ENCODE assay signal across 8 cellular contexts in the genomic region with DNA sequence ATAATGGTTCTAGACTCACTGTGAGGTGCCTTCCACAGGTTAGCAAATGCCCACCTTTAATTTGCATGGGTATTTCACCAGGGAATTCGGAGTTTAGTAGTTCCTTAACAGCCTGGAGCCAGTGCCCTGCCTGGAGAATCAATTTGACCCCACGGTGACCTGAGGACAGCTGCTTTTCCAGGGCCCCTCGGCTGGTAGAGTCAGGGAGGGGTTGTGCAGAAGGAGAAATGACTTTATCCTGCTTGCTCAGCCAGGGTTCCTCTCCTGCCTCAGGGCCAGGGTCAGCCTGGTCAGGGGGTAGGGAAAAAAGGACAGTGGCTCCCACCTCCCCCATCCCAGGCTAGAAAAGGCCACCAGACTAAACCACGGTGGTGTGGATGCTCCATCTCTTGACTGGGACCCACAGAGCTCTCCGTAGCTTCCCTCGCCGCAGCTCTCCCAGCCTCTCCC. TPM values are rescaled to one million over a fixed set of nuclear protein-coding genes. Genes with fewer than 3 reads are reported as not detected.
DNase-seq lines count a peak whose midpoint lies in the region; ATAC-seq and TF ChIP-seq lines count a peak whose summit lies in the region.

No MANE protein-coding gene starts in this region.

- H3K9ac ChIP-seq in MM.1S (ENCODE audit: low read length): peak overlapping the region; percentile 70; the same call in 1 of the 2 replicates

- no peaks in the 10 kb centered on the region for H3K79me2 ChIP-seq in MM.1S (ENCODE audit: low read length)

- H3K4me2 ChIP-seq in MM.1S (ENCODE audit: low read depth, low read length): peak overlapping the region; percentile 75

- H3K27ac Mint-ChIP-seq in CD8-positive, alpha-beta memory T cell: peak overlapping the region; percentile 52 to 93 (median 76)
- peak overlapping the region; percentile 83 for H3K27ac Mint-ChIP-seq in dendritic cell treated with granulocyte-macrophage colony-stimulating factor and Interleukin-4, amounts not matched to agents 40 ng/mL and 50 ng/mL, for 4 days

- intact Hi-C loops in dendritic cell treated with granulocyte-macrophage colony-stimulating factor and Interleukin-4, amounts not matched to agents 40 ng/mL and 50 ng/mL, for 4 days (cut with micrococcal nuclease): loop anchor here (5.0 kb wide), 1 partner anchor 34 kb away; no protein-coding TSS in a partner anchor

- peaks cover 29% of the 10 kb centered on the region for H3K4me1 ChIP-seq in CD8-positive, alpha-beta memory T cell (ENCODE audit: insufficient read depth, low read length)
- peaks cover 23% of the 10 kb centered on the region for H3K4me1 ChIP-seq in MM.1S (ENCODE audit: low read length)
- peaks cover 19% of the 10 kb centered on the region for H3K4me1 ChIP-seq in neuron (ENCODE audit: insufficient read depth, low read length)

- peak overlapping the region; percentile 57 to 82 (median 65) for H3K4me3 Mint-ChIP-seq in CD8-positive, alpha-beta memory T cell
- peak overlapping the region; percentile 59 for H3K4me3 Mint-ChIP-seq in dendritic cell treated with granulocyte-macrophage colony-stimulating factor and Interleukin-4, amounts not matched to agents 40 ng/mL and 50 ng/mL, for 4 days

- H2AFZ ChIP-seq in MM.1S (ENCODE audit: low read length): peak overlapping the region; percentile 78
- H2AFZ ChIP-seq in neuron (ENCODE audit: low read depth, low read length): peak overlapping the region; percentile 92

- no peak overlapping the region for H3K4me3 ChIP-seq in CD8-positive, alpha-beta memory T cell (ENCODE audit: low read length)
- H3K4me3 ChIP-seq in MM.1S (ENCODE audit: low read length): peak overlapping the region; percentile 59
- peak overlapping the region; percentile 62 for H3K4me3 ChIP-seq in neuron (ENCODE audit: low read length)

- peaks cover 18 to 35% (median 25%) of the 10 kb centered on the region in 3 donors for H3K4me1 Mint-ChIP-seq in CD8-positive, alpha-beta memory T cell
- H3K4me1 Mint-ChIP-seq in dendritic cell treated with granulocyte-macrophage colony-stimulating factor and Interleukin-4, amounts not matched to agents 40 ng/mL and 50 ng/mL, for 4 days (ENCODE audit: low read depth): peaks cover 48% of the 10 kb centered on the region

- H3K9me3 Mint-ChIP-seq in CD8-positive, alpha-beta memory T cell: no peaks in the 10 kb centered on the region
- H3K9me3 Mint-ChIP-seq in dendritic cell treated with granulocyte-macrophage colony-stimulating factor and Interleukin-4, amounts not matched to agents 40 ng/mL and 50 ng/mL, for 4 days: no peaks in the 10 kb centered on the region

- H4K20me1 ChIP-seq in MM.1S (ENCODE audit: insufficient read depth, low read length): no peaks in the 10 kb centered on the region

- DNase-seq in CD8-positive, alpha-beta memory T cell: no peak
- DNase-seq in MM.1S: no peak
- no peak for DNase-seq in activated CD4-positive, CD25-positive, alpha-beta regulatory T cell treated with anti-CD3 and anti-CD28 coated beads, Interleukin-2, amount 50 U/mL, for 72 hours
- DNase-seq in SW 1271 (lab: John Stamatoyannopoulos, UW): no peak

- H3K36me3 Mint-ChIP-seq in CD8-positive, alpha-beta memory T cell: no peaks in the 10 kb centered on the region
- H3K36me3 Mint-ChIP-seq in dendritic cell treated with granulocyte-macrophage colony-stimulating factor and Interleukin-4, amounts not matched to agents 40 ng/mL and 50 ng/mL, for 4 days (ENCODE audit: low read depth): no peaks in the 10 kb centered on the region

- POLR2A ChIA-PET in CD8-positive, alpha-beta memory T cell (lab: Charles Lee): interaction anchor here (0.5 to 2.5 kb wide), 6 partner anchors 10 to 260 kb away, joined by 3 to 24 read pairs (median 4); partner anchors contain the start of genes CHAC1, DLL4 and VPS18

- no peaks in the 10 kb centered on the region for H3K27me3 ChIP-seq in CD8-positive, alpha-beta memory T cell (ENCODE audit: insufficient read depth, low read length, poor library complexity, severe bottlenecking)
- H3K27me3 ChIP-seq in MM.1S (replicated peaks; ENCODE audit: insufficient read depth, low read length) (no peaks in the 10 kb centered on the region), neuron (ENCODE audit: insufficient read depth, low read length) (peaks cover 5% of the 10 kb centered on the region)

- H3K9me2 ChIP-seq in MM.1S (replicated peaks; ENCODE audit: insufficient read depth, low read length): no peaks in the 10 kb centered on the region

- no peak overlapping the region for H3K27ac ChIP-seq in CD8-positive, alpha-beta memory T cell (ENCODE audit: low read depth, low read length)
- peak overlapping the region; percentile 48; the same call in 1 of the 2 replicates for H3K27ac ChIP-seq in MM.1S (ENCODE audit: low read length)

- CTCF ChIA-PET in CD8-positive, alpha-beta memory T cell (lab: Charles Lee): interaction anchor here (0.7 to 5.2 kb wide), 13 partner anchors 8 to 130 kb away, joined by 3 to 46 read pairs (median 5); partner anchors contain the start of genes CHAC1 and DLL4

- no peak for ATAC-seq in GM19328 (IDR thresholded peaks at IDR 0.05; ENCODE audit: unreplicated experiment)
- ATAC-seq in GM18519 (IDR thresholded peaks at IDR 0.05; ENCODE audit: low FRiP score, unreplicated experiment): no peak

- H3F3A ChIP-seq in MM.1S (ENCODE audit: insufficient read depth, low read length): peaks cover 22% of the 10 kb centered on the region

- no peak for TF ChIP-seq CTCF in MM.1S (IDR thresholded peaks at IDR 0.05; ENCODE audit: low read length)

- H3K36me3 ChIP-seq in CD8-positive, alpha-beta memory T cell (ENCODE audit: insufficient read depth, low read length): no peaks in the 10 kb centered on the region
- H3K36me3 ChIP-seq in MM.1S (replicated peaks; ENCODE audit: insufficient read depth, low read length) (no peaks in the 10 kb centered on the region), neuron (ENCODE audit: insufficient read depth, low read length) (no peaks in the 10 kb centered on the region)

- no peaks in the 10 kb centered on the region for H3K27me3 Mint-ChIP-seq in CD8-positive, alpha-beta memory T cell
- H3K27me3 Mint-ChIP-seq in dendritic cell treated with granulocyte-macrophage colony-stimulating factor and Interleukin-4, amounts not matched to agents 40 ng/mL and 50 ng/mL, for 4 days: peaks cover 17% of the 10 kb centered on the region

- no peaks in the 10 kb centered on the region for H3K9me3 ChIP-seq in CD8-positive, alpha-beta memory T cell (ENCODE audit: low read length)
- no peaks in the 10 kb centered on the region for H3K9me3 ChIP-seq in MM.1S (replicated peaks; ENCODE audit: insufficient read depth, low read length)
- no peaks in the 10 kb centered on the region for H3K9me3 ChIP-seq in neuron (ENCODE audit: low read length)

RNA-seq across cellular contexts. Expression of gene DLL4, which starts 12.0 kb away (rescaled TPM):
- not detected for total RNA-seq in CD8-positive, alpha-beta memory T cell
- not detected for polyA plus RNA-seq in CD8-positive, alpha-beta memory T cell

RNA-seq across cellular contexts. Expression of gene CHAC1, which starts 12.2 kb away (rescaled TPM):
- 10 to 100 TPM; 15.1 to 16.7 TPM for total RNA-seq in CD8-positive, alpha-beta memory T cell
- polyA plus RNA-seq in CD8-positive, alpha-beta memory T cell: not detected

RNA-seq across cellular contexts. Expression of gene VPS18, which starts 46.9 kb away (rescaled TPM):
- 10 to 100 TPM; 17.2 to 17.8 TPM for total RNA-seq in CD8-positive, alpha-beta memory T cell
- 23.0 TPM for polyA plus RNA-seq in CD8-positive, alpha-beta memory T cell
